ENCODE assay signal across 8 cellular contexts in genomic region chr3:128681277-128681829, GRCh38. TPM values are rescaled to one million over a fixed set of nuclear protein-coding genes. Genes with fewer than 3 reads are reported as not detected.
DNase-seq lines count a peak whose midpoint lies in the region; ATAC-seq, FAIRE-seq and TF ChIP-seq lines count a peak whose summit lies in the region.

No MANE protein-coding gene starts in this region.

- H3K4me1 Mint-ChIP-seq in activated naive CD4-positive, alpha-beta T cell treated with anti-CD3 and anti-CD28 coated beads, Interleukin-2, amount 50 U/mL, for 24 hours, result peaks cover 44% of the 10 kb centered on the region

- peak overlapping the region; percentile 34 for H2AFZ ChIP-seq in endothelial cell of umbilical vein (ENCODE audit: low read depth, low read length)
- peak overlapping the region; percentile 98 for H2AFZ ChIP-seq in osteoblast (ENCODE audit: low read length)

- H4K20me1 ChIP-seq in endothelial cell of umbilical vein (replicated peaks; ENCODE audit: control insufficient read depth, extremely low read depth, insufficient read depth, low read length) (no peaks in the 10 kb centered on the region), osteoblast (ENCODE audit: insufficient read depth, low read length) (no peaks in the 10 kb centered on the region)

- intact Hi-C loops in endothelial cell of umbilical vein (cut with micrococcal nuclease), result loop anchor here (2.0 kb wide), 1 partner anchor 123 kb away; no protein-coding TSS in a partner anchor

- H3K9me1 ChIP-seq in endothelial cell of umbilical vein (replicated peaks; ENCODE audit: control insufficient read depth, extremely low read depth, insufficient read depth, low read length), result no peaks in the 10 kb centered on the region

- POLR2A ChIA-PET in RWPE1 (lab: Yijun Ruan, JAX; ENCODE audit: low non-redundant PET), result no interaction called here
- POLR2A ChIA-PET in endothelial cell of umbilical vein (lab: Charles Lee), result interaction anchor here (0.6 to 1.4 kb wide), 2 partner anchors 30 to 197 kb away, joined by 5 to 12 read pairs; partner anchors contain the start of gene ACAD9

- dilution Hi-C loops in endothelial cell of umbilical vein (cut with MboI; ENCODE audit: extremely low pct_ligation_motif_present, low sequenced_read_pairs), result no loop called here

- H3K9ac ChIP-seq in endothelial cell of umbilical vein (replicated peaks; ENCODE audit: extremely low read depth, insufficient read depth, low read length), result peak overlapping the region; percentile 59

- no peaks in the 10 kb centered on the region for H3K9me3 Mint-ChIP-seq in activated naive CD4-positive, alpha-beta T cell treated with anti-CD3 and anti-CD28 coated beads, Interleukin-2, amount 50 U/mL, for 24 hours

- no peak for TF ChIP-seq CTCF in RWPE1 (conservative IDR thresholded peaks at IDR 0.05; ENCODE audit: low read depth)
- no peak for TF ChIP-seq CTCF in endothelial cell of umbilical vein (IDR thresholded peaks at IDR 0.05; ENCODE audit: extremely low read depth in 1 of 2, insufficient read depth in 1 of 2, low read depth in 1 of 2, low read length in 2 of 2)
- no peak for TF ChIP-seq CTCF in osteoblast (IDR thresholded peaks at IDR 0.05; ENCODE audit: extremely low read depth, low read depth, low read length)

- no peak for TF ChIP-seq POLR2A in endothelial cell of umbilical vein (IDR thresholded peaks at IDR 0.05; ENCODE audit: low read depth, low read length)

- peaks cover 4% of the 10 kb centered on the region for H3K36me3 Mint-ChIP-seq in activated naive CD4-positive, alpha-beta T cell treated with anti-CD3 and anti-CD28 coated beads, Interleukin-2, amount 50 U/mL, for 24 hours

- peak overlapping the region; percentile 76 for H3K4me2 ChIP-seq in endothelial cell of umbilical vein (ENCODE audit: insufficient read depth, low read length)
- peak overlapping the region; percentile 75 for H3K4me2 ChIP-seq in osteoblast (ENCODE audit: insufficient read depth, low read length)

- H3K4me3 Mint-ChIP-seq in activated naive CD4-positive, alpha-beta T cell treated with anti-CD3 and anti-CD28 coated beads, Interleukin-2, amount 50 U/mL, for 24 hours, result peak overlapping the region; percentile 93

- FAIRE-seq in endothelial cell of umbilical vein (lab: Jason Lieb, UNC) (no peak), urothelium cell line (lab: Jason Lieb, UNC) (no peak)

- no peak for DNase-seq in activated naive CD4-positive, alpha-beta T cell (lab: John Stamatoyannopoulos, UW)
- DNase-seq in RWPE1 (ENCODE audit: low spot score) (peak; percentile 38), endothelial cell of umbilical vein (ENCODE audit: low read depth, low spot score) (no peak), osteoblast (ENCODE audit: insufficient read length, low spot score, missing footprints) (no peak), UCSD-AML1 (lab: John Stamatoyannopoulos, UW; ENCODE audit: unreplicated experiment) (no peak), urothelium cell line (ENCODE audit: low spot score) (no peak)

- no peaks in the 10 kb centered on the region for H3K79me2 ChIP-seq in endothelial cell of umbilical vein (ENCODE audit: control insufficient read depth, insufficient read depth, low read length)
- no peaks in the 10 kb centered on the region for H3K79me2 ChIP-seq in osteoblast (ENCODE audit: insufficient read depth, low read length)

- H3K9me3 ChIP-seq in endothelial cell of umbilical vein (replicated peaks; ENCODE audit: control insufficient read depth, insufficient read depth, low read length) (no peaks in the 10 kb centered on the region), osteoblast (ENCODE audit: low read depth, low read length) (no peaks in the 10 kb centered on the region)

- ATAC-seq in GM18502 (IDR thresholded peaks at IDR 0.05; ENCODE audit: poor library complexity, unreplicated experiment), result no peak

- H3K36me3 ChIP-seq in endothelial cell of umbilical vein (ENCODE audit: control insufficient read depth in 2 of 2, extremely low read depth in 1 of 2, insufficient read depth in 2 of 2, low read length in 2 of 2) (no peaks in the 10 kb centered on the region), osteoblast (ENCODE audit: insufficient read depth, low read length) (no peaks in the 10 kb centered on the region)

- no peaks in the 10 kb centered on the region for H3K27me3 Mint-ChIP-seq in activated naive CD4-positive, alpha-beta T cell treated with anti-CD3 and anti-CD28 coated beads, Interleukin-2, amount 50 U/mL, for 24 hours

- peak overlapping the region; percentile 98 for H3K27ac Mint-ChIP-seq in activated naive CD4-positive, alpha-beta T cell treated with anti-CD3 and anti-CD28 coated beads, Interleukin-2, amount 50 U/mL, for 24 hours

- H3K27ac ChIP-seq in RWPE1 (peak overlapping the region; percentile 92), endothelial cell of umbilical vein (ENCODE audit: insufficient read depth, low read depth, low read length) (peak overlapping the region; percentile 54), osteoblast (ENCODE audit: low read depth, low read length) (peak overlapping the region; percentile 94)

- CTCF ChIA-PET in RWPE1 (lab: Yijun Ruan, JAX) (interaction anchor here (0.5 to 2.0 kb wide), 17 partner anchors 10 to 476 kb away, joined by 3 to 7 read pairs (median 3); partner anchors contain the start of genes ACAD9 and RAB7A), endothelial cell of umbilical vein (lab: Charles Lee) (interaction anchor here (0.7 to 4.6 kb wide), 21 partner anchors 11 to 198 kb away, joined by 3 to 84 read pairs (median 8); partner anchors contain the start of genes ACAD9, RAB7A and RPN1)

- H3K27me3 ChIP-seq in endothelial cell of umbilical vein (ENCODE audit: control insufficient read depth in 2 of 2, insufficient read depth in 2 of 2, low read length in 2 of 2), result no peaks in the 10 kb centered on the region
- no peaks in the 10 kb centered on the region for H3K27me3 ChIP-seq in osteoblast (ENCODE audit: insufficient read depth, low read length)

- BruUV-seq in endothelial cell of umbilical vein (replicated peaks; lab: Mats Ljungman, UMichigan), result no TSS peak

- peaks cover 5% of the 10 kb centered on the region for H3K4me1 ChIP-seq in endothelial cell of umbilical vein (ENCODE audit: control insufficient read depth, extremely low read depth, insufficient read depth, low read length)
- H3K4me1 ChIP-seq in osteoblast (ENCODE audit: insufficient read depth, low read length), result no peaks in the 10 kb centered on the region

- peak overlapping the region in 2 of 3 experiments; percentile 47 to 60 for H3K4me3 ChIP-seq in endothelial cell of umbilical vein (replicated peaks in 1 of 3; ENCODE audit: insufficient read depth in 1 of 3, low read depth in 1 of 3, low read length in 3 of 3)
- peak overlapping the region; percentile 82 for H3K4me3 ChIP-seq in osteoblast (ENCODE audit: insufficient read depth, low read length)

TF ChIP-seq in endothelial cell of umbilical vein, 7 proteins besides CTCF, POLR2A, EP300 and RAD21:
- TF ChIP-seq MAX (IDR thresholded peaks at IDR 0.05; ENCODE audit: insufficient read depth, insufficient read length) (no peak), JUN (IDR thresholded peaks at IDR 0.05; ENCODE audit: borderline replicate concordance, insufficient read depth, insufficient read length, low read depth) (no peak), GATA2 (IDR thresholded peaks at IDR 0.05; ENCODE audit: insufficient read depth, insufficient read length, low read depth, low read length) (no peak), MYC (IDR thresholded peaks at IDR 0.05; ENCODE audit: low read depth, low read length) (no peak), EZH2 (IDR thresholded peaks at IDR 0.05; ENCODE audit: borderline replicate concordance, low read depth, low read length, severe bottlenecking) (no peak), FOS (IDR thresholded peaks at IDR 0.05; ENCODE audit: borderline replicate concordance, insufficient read depth, low read length) (no peak), POLR2AphosphoS5 (IDR thresholded peaks at IDR 0.05; ENCODE audit: insufficient read depth, low read depth, low read length) (no peak)

RNA-seq across cellular contexts. Expression of gene RPN1, which starts 30.7 kb away (rescaled TPM):
- total RNA-seq in endothelial cell of umbilical vein, result 244 and 250 TPM in 2 replicates
- 251 and 266 TPM in 2 replicates for polyA plus RNA-seq in endothelial cell of umbilical vein
- polyA plus RNA-seq in endothelial cell of umbilical vein (2011; cell fraction: cytosol; rRNA removed), result 266 and 288 TPM in 2 replicates
- 163 and 181 TPM in 2 replicates for polyA plus RNA-seq in endothelial cell of umbilical vein (2011; cell fraction: nucleus; rRNA removed)
- polyA plus RNA-seq in endothelial cell of umbilical vein (2012), result 198 and 216 TPM in 2 replicates
- polyA minus RNA-seq in endothelial cell of umbilical vein, result 510 and 528 TPM in 2 replicates
- polyA minus RNA-seq in endothelial cell of umbilical vein (2011; cell fraction: cytosol; rRNA and poly(A)+ RNA removed), result 275 TPM
- 128 and 181 TPM in 2 replicates for polyA minus RNA-seq in endothelial cell of umbilical vein (2011; cell fraction: nucleus; rRNA and poly(A)+ RNA removed)
- 467 and 473 TPM in 2 replicates for total RNA-seq in osteoblast

RNA-seq across cellular contexts. Expression of gene RAB7A, which starts 44.6 kb away (rescaled TPM):
- 249 and 262 TPM in 2 replicates for total RNA-seq in endothelial cell of umbilical vein
- 215 and 243 TPM in 2 replicates for polyA plus RNA-seq in endothelial cell of umbilical vein
- 263 and 305 TPM in 2 replicates for polyA plus RNA-seq in endothelial cell of umbilical vein (2011; cell fraction: cytosol; rRNA removed)
- polyA plus RNA-seq in endothelial cell of umbilical vein (2011; cell fraction: nucleus; rRNA removed), result 78.8 and 92.0 TPM in 2 replicates
- 177 and 193 TPM in 2 replicates for polyA plus RNA-seq in endothelial cell of umbilical vein (2012)
- polyA minus RNA-seq in endothelial cell of umbilical vein, result 183 and 239 TPM in 2 replicates
- 69.8 TPM for polyA minus RNA-seq in endothelial cell of umbilical vein (2011; cell fraction: cytosol; rRNA and poly(A)+ RNA removed)
- polyA minus RNA-seq in endothelial cell of umbilical vein (2011; cell fraction: nucleus; rRNA and poly(A)+ RNA removed), result 39.2 and 58.7 TPM in 2 replicates
- 86.0 and 86.1 TPM in 2 replicates for total RNA-seq in osteoblast
